Comparison of ENCODE assay signal across 8 cellular contexts in the genomic region with DNA sequence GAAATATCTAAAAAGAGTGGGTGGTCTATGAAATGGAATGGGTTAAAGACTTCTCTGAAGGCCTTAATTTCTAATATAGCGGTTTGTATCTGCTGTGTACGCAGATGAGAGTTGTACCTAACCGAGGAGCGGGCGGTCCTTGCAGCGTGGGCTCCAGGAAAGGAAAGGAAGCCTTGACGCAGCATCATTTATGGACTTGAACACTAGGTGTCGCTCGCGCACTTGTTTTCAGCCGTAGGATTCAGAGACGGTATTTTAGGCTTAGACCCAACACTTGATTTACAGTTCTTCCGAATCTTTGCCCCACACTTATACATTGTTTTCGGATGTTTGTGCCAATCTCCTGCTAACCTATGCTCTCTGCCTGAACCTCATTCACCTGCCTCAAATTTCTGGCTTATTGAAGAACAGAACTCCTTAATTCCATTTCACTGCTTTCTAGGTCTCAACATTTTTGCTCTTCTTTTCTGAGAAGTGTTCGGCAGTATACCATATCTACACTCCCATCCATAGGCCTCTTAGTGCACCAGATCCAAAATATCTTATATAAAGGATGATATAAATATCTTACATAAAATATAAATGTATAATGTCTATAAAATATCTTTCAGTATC. TPM values are rescaled to one million over a fixed set of nuclear protein-coding genes. Genes with fewer than 3 reads are reported as not detected.
DNase-seq lines count a peak whose midpoint lies in the region; ATAC-seq and TF ChIP-seq lines count a peak whose summit lies in the region.

No MANE protein-coding gene starts in this region.

- no peak overlapping the region for H2AFZ ChIP-seq in OCI-LY7 (ENCODE audit: low read length)

- H3K27ac ChIP-seq in OCI-LY7 (ENCODE audit: low read depth, low read length, poor library complexity, severe bottlenecking) = no peak overlapping the region

- no peak overlapping the region for H3K27ac Mint-ChIP-seq in natural killer cell treated with Interleukin-12 subunit alpha and Interleukin-12 subunit beta and Interleukin-15 and Interleukin-18, amount 100 ng/mL, for 72 hours
- H3K27ac Mint-ChIP-seq in stimulated activated naive B cell treated with anti-CD40 and anti-IgM and Interleukin-4, amounts not matched to agents 10 μg/mL and 1 μg/mL and 100 μg/mL, for 72 hours = no peak overlapping the region

- ATAC-seq in GM21526 (IDR thresholded peaks at IDR 0.05; ENCODE audit: low FRiP score, unreplicated experiment) = peak; percentile 95
- ATAC-seq in natural killer cell treated with Interleukin-12 subunit alpha and Interleukin-12 subunit beta and Interleukin-15 and Interleukin-18, amount 100 ng/mL, for 72 hours = peak; percentile 56 to 57
- peak; percentile 80 to 84 for ATAC-seq in stimulated activated naive B cell treated with anti-CD40 and anti-IgM and Interleukin-4, amounts not matched to agents 10 μg/mL and 1 μg/mL and 100 μg/mL, for 72 hours (replicated peaks)

- DNase-seq in DMS53 treated with DMSO at 0.1 percent for 48 hours (lab: John Stamatoyannopoulos, UW; ENCODE audit: unreplicated experiment) = peak; percentile 51
- peak in 64 of 76 experiments; percentile 1 to 71 (median 42) for DNase-seq in HUDEP-2 (lab: John Stamatoyannopoulos, UW; ENCODE audit: unreplicated experiment in 76 of 76)
- DNase-seq in OCI-LY7 (ENCODE audit: low spot score) = peak; percentile 62
- DNase-seq in activated T-cell treated with anti-CD3 and anti-CD28 coated beads for 1 hour (ENCODE audit: low read depth) = peak; percentile 59
- DNase-seq in erythroblast (lab: John Stamatoyannopoulos, UW) = peak; percentile 72 to 85
- DNase-seq in natural killer cell treated with Interleukin-12 subunit alpha and Interleukin-12 subunit beta and Interleukin-15 and Interleukin-18, amount 100 ng/mL, for 72 hours (ENCODE audit: low spot score) = no peak
- peak; percentile 46 for DNase-seq in stimulated activated naive B cell treated with anti-CD40 and anti-IgM and Interleukin-4, amounts not matched to agents 10 μg/mL and 1 μg/mL and 100 μg/mL, for 72 hours

- no peak for TF ChIP-seq POLR2A in erythroblast (IDR thresholded peaks at IDR 0.05; ENCODE audit: low read length)

- BruUV-seq in OCI-LY7 (replicated peaks; lab: Mats Ljungman, UMichigan) = no TSS peak

- no peaks in the 10 kb centered on the region for H3K36me3 Mint-ChIP-seq in natural killer cell treated with Interleukin-12 subunit alpha and Interleukin-12 subunit beta and Interleukin-15 and Interleukin-18, amount 100 ng/mL, for 72 hours
- H3K36me3 Mint-ChIP-seq in stimulated activated naive B cell treated with anti-CD40 and anti-IgM and Interleukin-4, amounts not matched to agents 10 μg/mL and 1 μg/mL and 100 μg/mL, for 72 hours = no peaks in the 10 kb centered on the region

- intact Hi-C loops in OCI-LY7 (cut with micrococcal nuclease; ENCODE audit: unreplicated experiment) = loop anchor here (1.0 to 5.0 kb wide), 3 partner anchors 121 to 714 kb away; no protein-coding TSS in a partner anchor

- no peaks in the 10 kb centered on the region for H3K9me3 Mint-ChIP-seq in natural killer cell treated with Interleukin-12 subunit alpha and Interleukin-12 subunit beta and Interleukin-15 and Interleukin-18, amount 100 ng/mL, for 72 hours
- H3K9me3 Mint-ChIP-seq in stimulated activated naive B cell treated with anti-CD40 and anti-IgM and Interleukin-4, amounts not matched to agents 10 μg/mL and 1 μg/mL and 100 μg/mL, for 72 hours = no peaks in the 10 kb centered on the region

- H3K4me3 Mint-ChIP-seq in natural killer cell treated with Interleukin-12 subunit alpha and Interleukin-12 subunit beta and Interleukin-15 and Interleukin-18, amount 100 ng/mL, for 72 hours = no peak overlapping the region
- no peak overlapping the region for H3K4me3 Mint-ChIP-seq in stimulated activated naive B cell treated with anti-CD40 and anti-IgM and Interleukin-4, amounts not matched to agents 10 μg/mL and 1 μg/mL and 100 μg/mL, for 72 hours

- peaks cover 5 to 7% of the 10 kb centered on the region in 2 donors for H3K4me1 Mint-ChIP-seq in natural killer cell treated with Interleukin-12 subunit alpha and Interleukin-12 subunit beta and Interleukin-15 and Interleukin-18, amount 100 ng/mL, for 72 hours (ENCODE audit: low read depth in 2 of 2)
- H3K4me1 Mint-ChIP-seq in stimulated activated naive B cell treated with anti-CD40 and anti-IgM and Interleukin-4, amounts not matched to agents 10 μg/mL and 1 μg/mL and 100 μg/mL, for 72 hours = peaks cover 1 to 5% of the 10 kb centered on the region in 2 donors

- POLR2A ChIA-PET in OCI-LY7 (lab: Charles Lee) = interaction anchor here (0.7 kb wide), 1 partner anchor 184 kb away, joined by 4 read pairs; no protein-coding TSS in a partner anchor

- H3K9me2 ChIP-seq in OCI-LY7 (ENCODE audit: insufficient read depth, low read length) = no peaks in the 10 kb centered on the region

- CTCF ChIA-PET in OCI-LY7 (lab: Charles Lee; ENCODE audit: unreplicated experiment) = no interaction called here

- no peaks in the 10 kb centered on the region for H3K36me3 ChIP-seq in OCI-LY7 (ENCODE audit: insufficient read depth, low read length)

- no peaks in the 10 kb centered on the region for H3K79me2 ChIP-seq in OCI-LY7 (ENCODE audit: insufficient read depth, low read depth, low read length)

- no peaks in the 10 kb centered on the region for H3K4me1 ChIP-seq in OCI-LY7 (ENCODE audit: insufficient read depth, low read length, poor library complexity, severe bottlenecking)

- H3K4me2 ChIP-seq in OCI-LY7 (ENCODE audit: low read length) = no peak overlapping the region

- peak; percentile 84 for TF ChIP-seq CTCF in OCI-LY7 (conservative IDR thresholded peaks at IDR 0.05; ENCODE audit: low read length)

- H3K4me3 ChIP-seq in OCI-LY7 (ENCODE audit: low read depth, low read length, poor library complexity, severe bottlenecking) = no peak overlapping the region

- H3K27me3 Mint-ChIP-seq in natural killer cell treated with Interleukin-12 subunit alpha and Interleukin-12 subunit beta and Interleukin-15 and Interleukin-18, amount 100 ng/mL, for 72 hours = no peaks in the 10 kb centered on the region
- peaks cover 0 to 4% of the 10 kb centered on the region in 2 donors for H3K27me3 Mint-ChIP-seq in stimulated activated naive B cell treated with anti-CD40 and anti-IgM and Interleukin-4, amounts not matched to agents 10 μg/mL and 1 μg/mL and 100 μg/mL, for 72 hours

- no peaks in the 10 kb centered on the region for H4K20me1 ChIP-seq in OCI-LY7 (ENCODE audit: insufficient read depth, low read length)

- H3K9me3 ChIP-seq in OCI-LY7 (ENCODE audit: low read length) = no peaks in the 10 kb centered on the region

RNA-seq across cellular contexts. Expression of a gene that starts 48.9 kb away (rescaled TPM):
- not detected in 2 replicates for total RNA-seq in OCI-LY7 (2014; rRNA removed; shearing (Covaris generic))
- total RNA-seq in OCI-LY7 (2022) = not detected in 2 replicates
- total RNA-seq in natural killer cell treated with Interleukin-12 subunit alpha and Interleukin-12 subunit beta and Interleukin-15 and Interleukin-18, amount 100 ng/mL, for 72 hours = not detected
